In the genomic region with DNA sequence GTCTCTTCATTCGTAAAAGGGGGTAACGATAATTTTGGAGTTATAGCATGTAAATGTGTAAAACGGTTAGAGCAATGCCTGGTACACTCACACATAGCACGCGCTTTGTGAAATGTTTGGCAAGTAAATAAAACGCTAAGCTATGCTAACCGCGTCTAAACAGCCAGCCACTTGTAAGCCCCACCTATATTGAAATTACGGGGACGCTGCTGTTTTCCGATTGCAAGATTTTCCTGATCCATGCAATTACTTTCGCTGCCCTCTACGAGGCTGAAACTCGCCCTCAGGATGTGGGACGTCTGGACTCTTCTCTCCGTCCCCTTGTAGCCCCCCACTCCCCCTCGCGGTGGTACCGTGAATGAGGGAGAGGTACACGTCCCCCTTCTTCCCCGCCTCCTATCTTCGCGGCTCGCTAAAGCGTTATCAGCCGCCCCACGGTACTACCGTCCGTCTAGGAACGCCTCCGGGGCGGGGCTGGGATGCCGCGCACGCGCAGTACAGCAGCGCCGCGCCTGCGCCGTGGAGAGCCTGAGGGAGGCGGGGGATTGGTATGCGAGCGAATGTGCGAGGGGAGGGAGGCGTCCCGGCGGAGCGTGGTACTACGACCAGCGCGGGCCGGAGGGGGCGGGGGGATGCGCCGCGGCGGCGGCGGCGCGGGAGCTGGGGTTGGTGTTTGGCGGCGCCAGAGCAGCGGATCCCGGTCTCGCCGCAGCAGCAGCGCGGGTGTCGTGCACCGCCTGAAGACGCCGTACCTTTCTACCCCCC, we compare ENCODE assay signal across 8 cellular contexts. TPM values are rescaled to one million over a fixed set of nuclear protein-coding genes. Genes with fewer than 3 reads are reported as not detected.
DNase-seq lines count a peak whose midpoint lies in the region; TF ChIP-seq lines count a peak whose summit lies in the region.

A gene (plus strand): TSS at position 685 of the 765 bp plus-strand sequence.

- H3K27me3 ChIP-seq in effector memory CD4-positive, alpha-beta T cell (replicated peaks; ENCODE audit: control insufficient read depth, insufficient read depth, low read length, poor library complexity, severe bottlenecking) = no peaks in the 10 kb centered on the region

- POLR2A ChIA-PET in activated CD8-positive, alpha-beta memory T cell treated with anti-CD3 and anti-CD28 coated beads for 36 hours (lab: Charles Lee) = interaction anchor here (0.6 to 3.2 kb wide), 16 partner anchors 9 to 535 kb away, joined by 3 to 14 read pairs (median 4); no protein-coding TSS in a partner anchor

- no peaks in the 10 kb centered on the region for H3K36me3 ChIP-seq in effector memory CD4-positive, alpha-beta T cell (ENCODE audit: control insufficient read depth, insufficient read depth, low read length)

- H3K27ac ChIP-seq in effector memory CD4-positive, alpha-beta T cell (ENCODE audit: insufficient read depth, low read length, poor library complexity, severe bottlenecking) = peak within 1 kb of the TSS; percentile 88

- DNase-seq in COR-L47 (lab: John Stamatoyannopoulos, UW) (peak; percentile 95), GM20000 (ENCODE audit: low spot score) (peak; percentile 94), HT-29 (ENCODE audit: low spot score) (peak; percentile 99), NOMO-1 (lab: John Stamatoyannopoulos, UW; ENCODE audit: unreplicated experiment in 2 of 2) (peak; percentile 94 to 95), medulla oblongata (ENCODE audit: extremely low spot score) (peak; percentile 98)
- DNase-seq in effector memory CD4-positive, alpha-beta T cell = peak; percentile 95 to 98 (median 98)
- peak; percentile 97 for DNase-seq in stimulated activated CD8-positive, alpha-beta memory T cell treated with anti-CD3 and anti-CD28 coated beads, Interleukin-12 subunit alpha, Interleukin-12 subunit beta, amount 100 ng/mL, for 1 hour (ENCODE audit: low read depth)

- H3K4me3 ChIP-seq in effector memory CD4-positive, alpha-beta T cell (ENCODE audit: insufficient read depth, low read depth, low read length, poor library complexity, severe bottlenecking) = peak within 1 kb of the TSS; percentile 72

- CTCF ChIA-PET in activated CD8-positive, alpha-beta memory T cell treated with anti-CD3 and anti-CD28 coated beads for 36 hours (lab: Charles Lee) = interaction anchor here (0.6 to 2.0 kb wide), 5 partner anchors 13 to 453 kb away, joined by 3 to 10 read pairs (median 6); no protein-coding TSS in a partner anchor

- no peaks in the 10 kb centered on the region for H3K9me3 ChIP-seq in effector memory CD4-positive, alpha-beta T cell (ENCODE audit: control insufficient read depth, low read length)

- H3K4me1 ChIP-seq in effector memory CD4-positive, alpha-beta T cell (ENCODE audit: control insufficient read depth, insufficient read depth, low read length, poor library complexity, severe bottlenecking) = peaks cover 43% of the 10 kb centered on the region

- TF ChIP-seq CTCF in GM20000 (IDR thresholded peaks at IDR 0.05; ENCODE audit: extremely low read depth, missing control alignments) = no peak

RNA-seq across cellular contexts. Expression of the gene that starts here (rescaled TPM):
- total RNA-seq in HT-29 (2014; rRNA removed; shearing (Covaris generic)) = 24.3 and 27.9 TPM in 2 replicates
- 10 to 100 TPM; 44.7 to 45.4 TPM for total RNA-seq in activated CD8-positive, alpha-beta memory T cell treated with anti-CD3 and anti-CD28 coated beads for 36 hours

Comparison
In these comparisons a context has a peak if more than half of its experiments do, and no peak if none do; other contexts are left out.
1. Peak in every context shown above with its lines: DNase-seq, H3K4me3 ChIP-seq and H3K27ac ChIP-seq.